ENCODE assay signal across 4 cellular contexts in genomic region chr9:89774971-89775370, GRCh38.
"Had no signal": no experiment of that assay in that cellular context is flagged by ENCODE, and none has a peak within 500 bp of the region (broad histone marks: within the 10 kb centered on the region; RNA-seq: fewer than 3 reads in every experiment).

No MANE protein-coding gene starts in this region.

- H3K4me3 Mint-ChIP-seq: GM23338, H9 had no signal

- H3K27ac Mint-ChIP-seq: GM23338, H9 had no signal

- H3K4me3 ChIP-seq: GM23338 had no signal

- ATAC-seq: GM23338 had no signal

- H3K9me3 Mint-ChIP-seq: GM23338, H9 had no signal

- DNase-seq: H9, HCEC 1CT, IMR-90 had no signal

- H3K4me1 Mint-ChIP-seq: GM23338 had no signal
